In the genomic region with DNA sequence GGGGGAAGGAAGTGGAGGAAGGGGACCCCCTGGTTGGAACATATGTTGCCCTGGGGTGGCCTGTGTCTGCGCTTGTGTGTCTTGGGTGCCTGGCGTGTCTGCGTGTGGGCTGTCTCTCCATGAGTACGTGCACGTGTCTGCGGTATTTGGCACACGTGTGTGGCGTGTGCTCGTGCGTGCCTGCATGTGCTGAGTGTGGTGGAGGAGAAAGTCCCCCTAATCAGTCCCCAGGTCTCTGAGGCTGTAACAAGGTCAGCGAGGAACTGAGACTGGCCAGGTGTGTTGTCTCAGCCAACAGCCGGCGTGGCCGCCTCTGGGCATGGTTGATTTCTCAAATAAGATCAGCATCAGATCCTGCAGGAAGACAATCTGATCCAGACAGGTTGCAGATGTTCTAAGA, we compare ENCODE assay signal across 1 cellular context.
TF ChIP-seq lines count a peak whose summit lies in the region.

No MANE protein-coding gene starts in this region.

TF ChIP-seq in K562, 482 proteins besides CTCF, POLR2A, EP300 and RAD21:
- TF ChIP-seq CBX1 (IDR thresholded peaks at IDR 0.05; ENCODE audit: low read depth), result 0 out of 2 replicates have a peak, but pooled peaks have one; percentile 16
- TF ChIP-seq, protein P1, sequence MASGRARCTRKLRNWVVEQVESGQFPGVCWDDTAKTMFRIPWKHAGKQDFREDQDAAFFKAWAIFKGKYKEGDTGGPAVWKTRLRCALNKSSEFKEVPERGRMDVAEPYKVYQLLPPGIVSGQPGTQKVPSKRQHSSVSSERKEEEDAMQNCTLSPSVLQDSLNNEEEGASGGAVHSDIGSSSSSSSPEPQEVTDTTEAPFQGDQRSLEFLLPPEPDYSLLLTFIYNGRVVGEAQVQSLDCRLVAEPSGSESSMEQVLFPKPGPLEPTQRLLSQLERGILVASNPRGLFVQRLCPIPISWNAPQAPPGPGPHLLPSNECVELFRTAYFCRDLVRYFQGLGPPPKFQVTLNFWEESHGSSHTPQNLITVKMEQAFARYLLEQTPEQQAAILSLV (tag; IDR thresholded peaks at IDR 0.05), result no peak
- 0 out of 2 replicates have a peak, but pooled peaks have one; percentile 16 for TF ChIP-seq CBFA2T2 (conservative IDR thresholded peaks at IDR 0.05)
- no peak for TF ChIP-seq ZNF12 (CRISPR knock-in tag; IDR thresholded peaks at IDR 0.05)
- TF ChIP-seq CBFA2T3 (IDR thresholded peaks at IDR 0.05), result 0 out of 2 replicates have a peak, but pooled peaks have one; percentile 32
- TF ChIP-seq C11orf30 (IDR thresholded peaks at IDR 0.05; ENCODE audit: low read depth), result no peak
- TF ChIP-seq HLTF (IDR thresholded peaks at IDR 0.05), result no peak
